Comparison of ENCODE assay signal across 8 cellular contexts in genomic region chr11:75554258-75555022, GRCh38. TPM values are rescaled to one million over a fixed set of nuclear protein-coding genes. Genes with fewer than 3 reads are reported as not detected.
DNase-seq lines count a peak whose midpoint lies in the region; ATAC-seq and TF ChIP-seq lines count a peak whose summit lies in the region.

No MANE protein-coding gene starts in this region.

- no peaks in the 10 kb centered on the region for H3K27me3 Mint-ChIP-seq in type B pancreatic cell

- peak overlapping the region; percentile 81 for H3K27ac Mint-ChIP-seq in type B pancreatic cell

- peaks cover 32% of the 10 kb centered on the region for H3K4me1 Mint-ChIP-seq in type B pancreatic cell (ENCODE audit: unreplicated experiment)

- ATAC-seq in HG02759 (IDR thresholded peaks at IDR 0.05; ENCODE audit: unreplicated experiment) = no peak
- ATAC-seq in GM21515 (IDR thresholded peaks at IDR 0.05; ENCODE audit: unreplicated experiment) = no peak

- no peak for TF ChIP-seq CTCF in type B pancreatic cell (conservative IDR thresholded peaks at IDR 0.05)

- peak overlapping the region; percentile 27 for H3K4me3 Mint-ChIP-seq in type B pancreatic cell

- H3K36me3 Mint-ChIP-seq in type B pancreatic cell = no peaks in the 10 kb centered on the region

- H3K9me3 Mint-ChIP-seq in type B pancreatic cell = no peaks in the 10 kb centered on the region

- DNase-seq in Ammon's horn (ENCODE audit: low spot score) (peak; percentile 98), NCI-H446 treated with DMSO at 0.1 percent for 48 hours (lab: John Stamatoyannopoulos, UW) (peak; percentile 82), ecto neural progenitor cell (ENCODE audit: low spot score) (peak; percentile 93), lung microvascular endothelial cell (ENCODE audit: low read depth in 2 of 2) (peak; percentile 95 to 98), type B pancreatic cell (ENCODE audit: extremely low spot score, unreplicated experiment) (no peak), T-helper 2 cell (no peak)

RNA-seq across cellular contexts. Expression of gene SERPINH1, which starts 7.6 kb away (rescaled TPM):
- total RNA-seq in lung microvascular endothelial cell (211 and 279 TPM in 2 replicates), type B pancreatic cell (ENCODE audit: low replicate concordance) (151 and 229 TPM in 2 replicates)

RNA-seq across cellular contexts. Expression of gene GDPD5, which starts 28.7 kb away (rescaled TPM):
- 14.2 and 15.9 TPM in 2 replicates for total RNA-seq in lung microvascular endothelial cell
- total RNA-seq in type B pancreatic cell (ENCODE audit: low replicate concordance) = 7.5 and 11.3 TPM in 2 replicates

Comparison
In these comparisons a context has a peak if more than half of its experiments do, and no peak if none do; other contexts are left out.
1. DNase-seq: peak in Ammon's horn (single experiment), NCI-H446 treated with DMSO at 0.1 percent for 48 hours (single experiment), ecto neural progenitor cell (single experiment) and lung microvascular endothelial cell (2 of 2); none in type B pancreatic cell (single experiment) and T-helper 2 cell (0 of 5).